ENCODE assay signal across 8 cellular contexts in genomic region chr16:68083861-68084503, GRCh38. TPM values are rescaled to one million over a fixed set of nuclear protein-coding genes. Genes with fewer than 3 reads are reported as not detected.
DNase-seq lines count a peak whose midpoint lies in the region; ATAC-seq, FAIRE-seq and TF ChIP-seq lines count a peak whose summit lies in the region.

No MANE protein-coding gene starts in this region.

- DNase-seq in CD1c-positive myeloid dendritic cell (ENCODE audit: extremely low spot score) (peak; percentile 71), bronchial epithelial cell (ENCODE audit: low read depth) (no peak), memory B cell (ENCODE audit: low spot score in 2 of 2) (no peak), aorta (peak in 1 of 2 donors; percentile 80), HTR-8/SVneo (ENCODE audit: insufficient read length, low spot score) (no peak), NCI-H2196 (lab: John Stamatoyannopoulos, UW; ENCODE audit: unreplicated experiment) (no peak)
- no peak for DNase-seq in stimulated activated naive CD4-positive, alpha-beta T cell (lab: John Stamatoyannopoulos, UW)

- H3K4me1 Mint-ChIP-seq in memory B cell = peaks cover 57% of the 10 kb centered on the region

- FAIRE-seq in bronchial epithelial cell (lab: Jason Lieb, UNC) = no peak
- no peak for FAIRE-seq in HTR-8/SVneo (lab: Jason Lieb, UNC)

- peak overlapping the region; percentile 64 for H3K4me3 ChIP-seq in HUES64 (ENCODE audit: low read length)
- H3K4me3 ChIP-seq in bronchial epithelial cell (ENCODE audit: low read depth, low read length) = peak overlapping the region; percentile 62
- peak overlapping the region in 1 of 2 donors; percentile 49 for H3K4me3 ChIP-seq in aorta (ENCODE audit: low read length in 2 of 2)

- peak overlapping the region; percentile 74 for H3K27ac ChIP-seq in HUES64 (ENCODE audit: low read depth, low read length)
- H3K27ac ChIP-seq in aorta (ENCODE audit: low read depth in 1 of 2, low read length in 2 of 2) = peak overlapping the region; percentile 88 to 93

- intact Hi-C loops in aorta (cut with DNase I) = loop anchor here (5.0 to 10.0 kb wide), 2 partner anchors 148 to 151 kb away; partner anchors contain the start of gene ESRP2 (in 1 of the 2)

- H3K27me3 Mint-ChIP-seq in memory B cell = no peaks in the 10 kb centered on the region

- peak overlapping the region; percentile 84 for H3K4me3 Mint-ChIP-seq in memory B cell

- 12% methylated on average over 20 of the region's 21 CpGs for WGBS in HUES64
- WGBS in aorta, 2 donors = 14 to 15% methylated on average over 21 of the region's 21 CpGs

- 0 out of 2 replicates have a peak, but pooled peaks cover 5% of the 10 kb centered on the region for H3K36me3 ChIP-seq in HUES64 (ENCODE audit: insufficient read depth, low read length)
- H3K36me3 ChIP-seq in bronchial epithelial cell (ENCODE audit: control insufficient read depth, insufficient read depth, low read length) = no peaks in the 10 kb centered on the region
- H3K36me3 ChIP-seq in aorta (ENCODE audit: control insufficient read depth in 1 of 2, insufficient read depth in 2 of 2, low read length in 1 of 2) = no peaks in the 10 kb centered on the region

- H3K9me3 ChIP-seq in HUES64 (ENCODE audit: insufficient read depth, low read depth, low read length) (no peaks in the 10 kb centered on the region), aorta (ENCODE audit: control insufficient read depth, low read length) (no peaks in the 10 kb centered on the region)

- H3K36me3 Mint-ChIP-seq in memory B cell = no peaks in the 10 kb centered on the region

- peak overlapping the region; percentile 84 for H3K9ac ChIP-seq in HUES64 (ENCODE audit: low read depth, low read length)

- TF ChIP-seq CTCF in bronchial epithelial cell (IDR thresholded peaks at IDR 0.05; ENCODE audit: insufficient read depth, low read length, severe bottlenecking) = peak; percentile 20

- H3K27me3 ChIP-seq in HUES64 (ENCODE audit: insufficient read depth, low read length) (no peaks in the 10 kb centered on the region), bronchial epithelial cell (ENCODE audit: control insufficient read depth, insufficient read depth, low read length) (no peaks in the 10 kb centered on the region), aorta (ENCODE audit: control insufficient read depth in 1 of 2, insufficient read depth in 2 of 2, low read length in 1 of 2) (no peaks in the 10 kb centered on the region)

- peak overlapping the region; percentile 90 for H3K27ac Mint-ChIP-seq in memory B cell

- ATAC-seq in memory B cell (ENCODE audit: low read depth) (no peak), aorta (ENCODE audit: low FRiP score) (no peak)

- H3K4me1 ChIP-seq in HUES64 (ENCODE audit: insufficient read depth, low read length) = peaks cover 18% of the 10 kb centered on the region
- H3K4me1 ChIP-seq in aorta (ENCODE audit: control insufficient read depth in 1 of 2, insufficient read depth in 2 of 2, low read length in 2 of 2) = no peaks in the 10 kb centered on the region

- no peaks in the 10 kb centered on the region for H3K9me3 Mint-ChIP-seq in memory B cell

RNA-seq across cellular contexts. Expression of gene NFATC3, which starts 1.2 kb away (rescaled TPM):
- 18.0 TPM for polyA plus RNA-seq in HUES64 (2013, experiment 1 of 2)
- polyA plus RNA-seq in HUES64 (2013, experiment 2 of 2) = 20.7 TPM
- 5.6 and 5.8 TPM in 2 replicates for total RNA-seq in bronchial epithelial cell
- 10 to 100 TPM; 38.1 to 48.4 TPM for total RNA-seq in aorta
- polyA plus RNA-seq in aorta = 10 to 100 TPM; 10.3 to 10.4 TPM
